22 cellular contexts compared by ENCODE assay signal in the genomic region with DNA sequence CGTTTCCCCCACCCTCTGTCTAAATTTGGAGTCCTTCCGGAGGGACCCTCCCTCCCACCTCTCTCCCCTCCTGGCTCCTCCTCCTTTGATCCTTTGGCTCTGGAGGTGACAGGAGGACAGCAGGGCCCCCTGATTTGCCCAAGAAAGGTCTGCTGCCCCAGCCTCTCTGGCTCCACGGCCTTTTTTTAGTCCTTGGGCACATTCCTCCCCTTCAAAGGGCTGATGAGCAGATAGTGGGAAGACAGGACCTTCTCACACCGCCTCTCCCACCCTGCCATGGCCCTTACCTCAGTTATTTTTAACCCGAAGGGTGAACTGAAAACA. TPM values are rescaled to one million over a fixed set of nuclear protein-coding genes. Genes with fewer than 3 reads are reported as not detected.
DNase-seq lines count a peak whose midpoint lies in the region; ATAC-seq and TF ChIP-seq lines count a peak whose summit lies in the region.
"Had no signal": no experiment of that assay in that cellular context is flagged by ENCODE, and none has a peak within 500 bp of the region (broad histone marks: within the 10 kb centered on the region; RNA-seq: fewer than 3 reads in every experiment).

No MANE protein-coding gene starts in this region.

- H3K4me3 ChIP-seq in cardiac muscle cell, result peak overlapping the region; percentile 98
- H3K4me3 ChIP-seq in left ventricle myocardium inferior, result peak overlapping the region; percentile 65
- H3K4me3 ChIP-seq in neuronal stem cell (ENCODE audit: low read length in 2 of 2), result no peak overlapping the region
- H3K4me3 ChIP-seq: BLaER1, HAP-1, K562 had no signal

- no peaks in the 10 kb centered on the region for H3K27me3 ChIP-seq in cardiac muscle cell
- H3K27me3 ChIP-seq in left ventricle myocardium inferior (ENCODE audit: low read depth), result peaks cover 5% of the 10 kb centered on the region
- H3K27me3 ChIP-seq in neuronal stem cell (ENCODE audit: control insufficient read depth in 3 of 3, insufficient read depth in 3 of 3, low read depth in 1 of 3, low read length in 3 of 3), result peaks cover 0 to 70% (median 0%) of the 10 kb centered on the region in 3 experiments

- no CpG with 5 or more reads among the region's 5 CpGs for WGBS in neuronal stem cell (ENCODE audit: extremely low coverage in 2 of 2, insufficient read length in 2 of 2, insufficient replicate concordance in 1 of 2), 2 donors

- H2BK15ac ChIP-seq in neuronal stem cell (ENCODE audit: low read length), result no peak overlapping the region

- H3K18ac ChIP-seq in neuronal stem cell (ENCODE audit: low read length), result peak overlapping the region; percentile 40

- H3K4me2 ChIP-seq in neuronal stem cell (ENCODE audit: insufficient read depth, low read length, poor library complexity, severe bottlenecking), result no peak overlapping the region
- H3K4me2 ChIP-seq: BLaER1 had no signal

- TF ChIP-seq CTCF in cardiac muscle cell (IDR thresholded peaks at IDR 0.05; ENCODE audit: low read depth, low read length), result no peak
- no peak for TF ChIP-seq CTCF in left ventricle myocardium inferior (IDR thresholded peaks at IDR 0.05; ENCODE audit: borderline replicate concordance)

- H2BK120ac ChIP-seq in neuronal stem cell (ENCODE audit: low read depth, low read length), result no peak overlapping the region

- H2AFZ ChIP-seq in neuronal stem cell (ENCODE audit: low read length), result no peak overlapping the region

- intact Hi-C loops in left ventricle myocardium inferior (cut with micrococcal nuclease), result no loop called here

- H4K91ac ChIP-seq in neuronal stem cell (ENCODE audit: low read depth, low read length, poor library complexity), result no peak overlapping the region

- H4K8ac ChIP-seq in neuronal stem cell (ENCODE audit: low read depth, low read length), result no peak overlapping the region

- H3K9me3 ChIP-seq in cardiac muscle cell (ENCODE audit: low read depth) (no peaks in the 10 kb centered on the region), left ventricle myocardium inferior (replicated peaks) (no peaks in the 10 kb centered on the region), neuronal stem cell (replicated peaks in 1 of 2; ENCODE audit: control insufficient read depth in 2 of 2, insufficient read depth in 1 of 2, low read depth in 1 of 2, low read length in 2 of 2) (no peaks in the 10 kb centered on the region)
- H3K9me3 ChIP-seq: BLaER1, HAP-1 had no signal

- DNase-seq in ELF-1 (ENCODE audit: low read depth, low spot score) (peak; percentile 17), cardiac muscle cell (ENCODE audit: low read depth in 1 of 2, low spot score in 1 of 2) (peak in 1 of 2 donors; percentile 96), left ventricle myocardium inferior (peak; percentile 31), neuronal stem cell (ENCODE audit: low spot score) (no peak), HuH-7.5 (ENCODE audit: low spot score) (no peak), NCI-H526 (lab: John Stamatoyannopoulos, UW) (no peak)
- no peak for DNase-seq in stimulated activated CD8-positive, alpha-beta memory T cell treated with anti-CD3 and anti-CD28 coated beads, Interleukin-4, amount 100 ng/mL, for 48 hours
- DNase-seq: 8988T; Calu3; CD4-positive, alpha-beta memory T cell; GDM1; IMR-90 had no signal

- H2BK12ac ChIP-seq in neuronal stem cell (ENCODE audit: low read length), result no peak overlapping the region

- no peak overlapping the region for H3K23ac ChIP-seq in neuronal stem cell (ENCODE audit: low read depth, low read length, poor library complexity)

- no peak overlapping the region for H3K4ac ChIP-seq in neuronal stem cell (ENCODE audit: low read length)

- no peak for ATAC-seq in HG03097 (IDR thresholded peaks at IDR 0.05; ENCODE audit: low FRiP score, unreplicated experiment)
- ATAC-seq: K562 had no signal

- H3K4me1 ChIP-seq in cardiac muscle cell (ENCODE audit: low read depth) (peaks cover 36% of the 10 kb centered on the region), left ventricle myocardium inferior (peaks cover 36% of the 10 kb centered on the region), neuronal stem cell (ENCODE audit: control insufficient read depth in 2 of 2, insufficient read depth in 1 of 2, low read depth in 1 of 2, low read length in 2 of 2) (peaks cover 5% of the 10 kb centered on the region in 2 donors)
- H3K4me1 ChIP-seq: HAP-1 had no signal

- H2BK5ac ChIP-seq in neuronal stem cell (ENCODE audit: low read length), result no peak overlapping the region

- H3K14ac ChIP-seq in neuronal stem cell (ENCODE audit: low read length), result no peak overlapping the region

- H3K27ac ChIP-seq in cardiac muscle cell, result peak overlapping the region; percentile 99
- peak overlapping the region; percentile 91 for H3K27ac ChIP-seq in left ventricle myocardium inferior (replicated peaks)
- H3K27ac ChIP-seq in neuronal stem cell (replicated peaks; ENCODE audit: low read length), result no peak overlapping the region
- H3K27ac ChIP-seq: BLaER1, HL-60 had no signal

- H2AK5ac ChIP-seq in neuronal stem cell (ENCODE audit: low read depth, low read length), result peak overlapping the region; percentile 28

- H3K9ac ChIP-seq in neuronal stem cell (ENCODE audit: low read depth, low read length, poor library complexity), result peak overlapping the region; percentile 45
- H3K9ac ChIP-seq: BLaER1 had no signal

- peaks cover 2% of the 10 kb centered on the region for H3K79me1 ChIP-seq in neuronal stem cell (ENCODE audit: low read depth, low read length)

- H3K36me3 ChIP-seq in cardiac muscle cell, result peaks cover 47% of the 10 kb centered on the region
- H3K36me3 ChIP-seq in left ventricle myocardium inferior, result peaks cover 34% of the 10 kb centered on the region
- no peaks in the 10 kb centered on the region for H3K36me3 ChIP-seq in neuronal stem cell (replicated peaks in 1 of 2; ENCODE audit: control insufficient read depth in 2 of 2, insufficient read depth in 2 of 2, low read length in 2 of 2)
- H3K36me3 ChIP-seq: BLaER1, HAP-1 had no signal

RNA-seq across cellular contexts. Expression of gene MYH6, which starts 0.2 kb away (rescaled TPM):
- total RNA-seq in cardiac muscle cell, result 4,520 and 8,484 TPM in 2 replicates
- polyA plus RNA-seq in cardiac muscle cell, result 2,795 and 4,145 TPM in 2 replicates
- 1,823 TPM for total RNA-seq in left ventricle myocardium inferior
- polyA plus RNA-seq in neuronal stem cell (2013, experiment 1 of 2), result 0.03 TPM
- 0.04 TPM for polyA plus RNA-seq in neuronal stem cell (2013, experiment 2 of 2)
- total RNA-seq: A673; Calu3; CD4-positive, alpha-beta memory T cell; H1; HT1080; IMR-90; K562 had no signal
- polyA plus RNA-seq: AG04450; CD14-positive monocyte; CD4-positive, alpha-beta memory T cell; IMR-90; K562 had no signal

RNA-seq across cellular contexts. Expression of gene MYH7, which starts 27.2 kb away (rescaled TPM):
- total RNA-seq in cardiac muscle cell, result 82.8 and 134 TPM in 2 replicates
- 66.2 and 117 TPM in 2 replicates for polyA plus RNA-seq in cardiac muscle cell
- 14,853 TPM for total RNA-seq in left ventricle myocardium inferior
- polyA plus RNA-seq in neuronal stem cell (2013, experiment 1 of 2), result 0.20 TPM
- 0.19 TPM for polyA plus RNA-seq in neuronal stem cell (2013, experiment 2 of 2)
- total RNA-seq: A673; Calu3; CD4-positive, alpha-beta memory T cell; H1; HT1080; IMR-90; K562 had no signal
- polyA plus RNA-seq: AG04450; CD14-positive monocyte; CD4-positive, alpha-beta memory T cell; H1; IMR-90; K562 had no signal

RNA-seq across cellular contexts. Expression of gene CMTM5, which starts 31.4 kb away (rescaled TPM):
- total RNA-seq in cardiac muscle cell, result 0.21 and 0.49 TPM in 2 replicates
- polyA plus RNA-seq in cardiac muscle cell, result 25.2 and 31.4 TPM in 2 replicates
- 1.0 TPM for total RNA-seq in left ventricle myocardium inferior
- 5.0 TPM for polyA plus RNA-seq in neuronal stem cell (2013, experiment 1 of 2)
- polyA plus RNA-seq in neuronal stem cell (2013, experiment 2 of 2), result 4.4 TPM
- total RNA-seq: A673; Calu3; CD4-positive, alpha-beta memory T cell; H1; IMR-90; K562 had no signal
- polyA plus RNA-seq: CD4-positive, alpha-beta memory T cell had no signal

RNA-seq across cellular contexts. Expression of gene IL25, which starts 35.7 kb away (rescaled TPM):
- total RNA-seq in cardiac muscle cell (not detected in 2 replicates), left ventricle myocardium inferior (not detected)
- polyA plus RNA-seq in cardiac muscle cell, result 3.2 and 7.9 TPM in 2 replicates
- not detected for polyA plus RNA-seq in neuronal stem cell (2013, experiment 1 of 2)
- polyA plus RNA-seq in neuronal stem cell (2013, experiment 2 of 2), result not detected
- total RNA-seq: A673; Calu3; CD4-positive, alpha-beta memory T cell; H1; HT1080; IMR-90; K562 had no signal
- polyA plus RNA-seq: AG04450; CD14-positive monocyte; CD4-positive, alpha-beta memory T cell; H1; IMR-90; K562 had no signal

RNA-seq across cellular contexts. Expression of gene EFS, which starts 43.3 kb away (rescaled TPM):
- total RNA-seq in cardiac muscle cell (20.5 and 36.6 TPM in 2 replicates), left ventricle myocardium inferior (3.6 TPM)
- 16.7 and 22.2 TPM in 2 replicates for polyA plus RNA-seq in cardiac muscle cell
- polyA plus RNA-seq in neuronal stem cell (2013, experiment 1 of 2), result 74.5 TPM
- 74.5 TPM for polyA plus RNA-seq in neuronal stem cell (2013, experiment 2 of 2)
- total RNA-seq: Calu3; CD4-positive, alpha-beta memory T cell; HT1080; K562 had no signal
- polyA plus RNA-seq: CD14-positive monocyte; CD4-positive, alpha-beta memory T cell had no signal

Comparison
In these comparisons a context has a peak if more than half of its experiments do, and no peak if none do; other contexts are left out.
1. RNA of gene MYH7, which starts 27.2 kb away (total RNA-seq): 14,853 TPM in left ventricle myocardium inferior (single experiment); 82.8 to 134 TPM in cardiac muscle cell; every median in the first group is over 100 times any median in the second.
2. DNase-seq: peak in ELF-1 (single experiment) and left ventricle myocardium inferior (single experiment); none in neuronal stem cell (single experiment), stimulated activated CD8-positive, alpha-beta memory T cell treated with anti-CD3 and anti-CD28 coated beads, Interleukin-4, amount 100 ng/mL, for 48 hours (single experiment), HuH-7.5 (single experiment) and NCI-H526 (0 of 2).
3. H3K4me3 ChIP-seq: peak in cardiac muscle cell (single experiment) and left ventricle myocardium inferior (single experiment); none in neuronal stem cell (0 of 2).